ENCODE assay signal across 20 cellular contexts in the genomic region with DNA sequence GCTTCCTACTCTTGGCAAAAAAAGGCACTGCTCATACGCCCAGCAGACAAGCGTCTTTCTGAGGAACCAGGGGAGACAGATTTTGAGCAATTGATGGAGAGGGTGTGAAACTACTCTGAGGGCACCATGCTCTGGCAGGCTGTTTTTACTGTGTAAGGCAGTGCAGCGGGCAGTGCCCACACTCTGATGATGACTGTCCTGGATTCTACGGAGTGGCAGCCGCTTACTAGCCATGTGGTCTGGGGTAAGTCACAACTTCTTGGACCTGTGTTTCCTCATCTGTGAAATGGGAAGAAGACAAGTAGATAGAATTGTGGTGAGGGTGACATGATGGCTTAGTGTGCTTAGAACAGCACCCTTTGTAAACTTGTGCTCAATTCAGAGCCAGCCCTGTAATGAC. TPM values are rescaled to one million over a fixed set of nuclear protein-coding genes. Genes with fewer than 3 reads are reported as not detected.
"Had no signal": no experiment of that assay in that cellular context is flagged by ENCODE, and none has a peak within 500 bp of the region (broad histone marks: within the 10 kb centered on the region; RNA-seq: fewer than 3 reads in every experiment).

No MANE protein-coding gene starts in this region.

- H3K27ac Mint-ChIP-seq: activated CD4-positive, alpha-beta T cell treated with anti-CD3 and anti-CD28 coated beads, Interleukin-2, amount 10 ng/mL, durations not matched to agents 7 days and 5 days; activated naive CD4-positive, alpha-beta T cell treated with anti-CD3 and anti-CD28 coated beads, Interleukin-2, amount 50 U/mL, for 24 hours had no signal

- H3K4me1 ChIP-seq: tibial artery had no signal

- H3K4me3 Mint-ChIP-seq: activated CD4-positive, alpha-beta T cell treated with anti-CD3 and anti-CD28 coated beads, Interleukin-2, amount 10 ng/mL, durations not matched to agents 7 days and 5 days; activated naive CD4-positive, alpha-beta T cell treated with anti-CD3 and anti-CD28 coated beads, Interleukin-2, amount 50 U/mL, for 24 hours; natural killer cell treated with Interleukin-12 subunit alpha and Interleukin-12 subunit beta and Interleukin-15 and Interleukin-18, amount 100 ng/mL, for 72 hours had no signal

- H3K27me3 Mint-ChIP-seq: activated CD4-positive, alpha-beta T cell treated with anti-CD3 and anti-CD28 coated beads, Interleukin-2, amount 10 ng/mL, durations not matched to agents 7 days and 5 days; activated naive CD4-positive, alpha-beta T cell treated with anti-CD3 and anti-CD28 coated beads, Interleukin-2, amount 50 U/mL, for 24 hours; natural killer cell treated with Interleukin-12 subunit alpha and Interleukin-12 subunit beta and Interleukin-15 and Interleukin-18, amount 100 ng/mL, for 72 hours had no signal

- H3K9me3 Mint-ChIP-seq: activated CD4-positive, alpha-beta T cell treated with anti-CD3 and anti-CD28 coated beads, Interleukin-2, amount 10 ng/mL, durations not matched to agents 7 days and 5 days; activated naive CD4-positive, alpha-beta T cell treated with anti-CD3 and anti-CD28 coated beads, Interleukin-2, amount 50 U/mL, for 24 hours; natural killer cell treated with Interleukin-12 subunit alpha and Interleukin-12 subunit beta and Interleukin-15 and Interleukin-18, amount 100 ng/mL, for 72 hours had no signal

- H3K27me3 ChIP-seq: esophagus squamous epithelium, tibial artery had no signal

- H3K4me3 ChIP-seq: esophagus squamous epithelium, lung, tibial artery had no signal

- DNase-seq: activated CD4-positive, alpha-beta T cell treated with anti-CD3 and anti-CD28 coated beads, Interleukin-2, amount 10 ng/mL, durations not matched to agents 7 days and 5 days; activated CD8-positive, alpha-beta memory T cell treated with anti-CD3 and anti-CD28 coated beads, Interleukin-2, amount 50 U/mL, for 4 hours; activated gamma-delta T cell; activated T-cell treated with anti-CD3 and anti-CD28 coated beads, Interleukin-2, amount 50 U/mL, for 48 hours; cerebellar nuclear complex; cortex of kidney; esophagus squamous epithelium; occipital lobe; retina; stimulated activated naive CD4-positive, alpha-beta T cell; T1000; tibial artery had no signal

- H3K27ac ChIP-seq: tibial artery had no signal

- H3K36me3 Mint-ChIP-seq: activated naive CD4-positive, alpha-beta T cell treated with anti-CD3 and anti-CD28 coated beads, Interleukin-2, amount 50 U/mL, for 24 hours; natural killer cell treated with Interleukin-12 subunit alpha and Interleukin-12 subunit beta and Interleukin-15 and Interleukin-18, amount 100 ng/mL, for 72 hours had no signal

- H3K9me3 ChIP-seq: esophagus squamous epithelium, tibial artery had no signal

- H3K36me3 ChIP-seq: esophagus squamous epithelium, tibial artery had no signal

RNA-seq across cellular contexts. Expression of a gene that starts 38.8 kb away (rescaled TPM):
- total RNA-seq: activated CD4-positive, alpha-beta T cell treated with anti-CD3 and anti-CD28 coated beads, Interleukin-2, amount 10 ng/mL, durations not matched to agents 7 days and 5 days; astrocyte; bronchial epithelial cell; fibroblast of villous mesenchyme; natural killer cell treated with Interleukin-12 subunit alpha and Interleukin-12 subunit beta and Interleukin-15 and Interleukin-18, amount 100 ng/mL, for 72 hours; T-helper 1 cell treated with Interleukin-12 subunit alpha and Interleukin-12 subunit beta and Interleukin-4 antibody, amounts not matched to agents 30 ng/mL and 1 ng/mL, for 36 hours had no signal
- polyA plus RNA-seq: adipose tissue had no signal

RNA-seq across cellular contexts. Expression of a gene that starts 44.3 kb away (rescaled TPM):
- total RNA-seq: activated CD4-positive, alpha-beta T cell treated with anti-CD3 and anti-CD28 coated beads, Interleukin-2, amount 10 ng/mL, durations not matched to agents 7 days and 5 days; T-helper 1 cell treated with Interleukin-12 subunit alpha and Interleukin-12 subunit beta and Interleukin-4 antibody, amounts not matched to agents 30 ng/mL and 1 ng/mL, for 36 hours had no signal
